In the genomic region with DNA sequence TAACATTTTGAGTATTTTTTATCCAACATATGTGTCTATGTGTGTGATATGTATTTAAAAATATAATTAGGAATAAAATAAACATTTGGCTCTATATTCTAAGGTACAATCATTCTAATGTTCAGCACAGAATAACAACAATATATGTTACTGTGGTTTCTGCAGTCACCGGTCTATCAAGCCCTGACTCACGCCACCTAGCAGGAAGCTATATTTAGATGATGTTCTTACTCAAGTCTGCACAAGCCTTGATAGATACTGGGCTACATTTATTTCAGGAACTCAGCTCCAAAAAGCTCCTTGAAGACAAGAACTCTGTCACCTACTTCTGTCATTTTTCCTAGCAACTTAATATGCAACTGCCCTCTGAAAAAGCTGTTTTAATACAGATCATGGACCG, we compare ENCODE assay signal across 11 cellular contexts.
A peak's percentile ranks its signal among the peaks of the same experiment; 100 is the strongest.
DNase-seq lines count a peak whose midpoint lies in the region; ATAC-seq lines count a peak whose summit lies in the region.
"Had no signal": no experiment of that assay in that cellular context is flagged by ENCODE, and none has a peak within 500 bp of the region (broad histone marks: within the 10 kb centered on the region; RNA-seq: fewer than 3 reads in every experiment).

No MANE protein-coding gene starts in this region.

- H3K36me3 Mint-ChIP-seq in activated CD8-positive, alpha-beta memory T cell treated with anti-CD3 and anti-CD28 coated beads, Interleukin-2, amount 10 ng/mL, durations not matched to agents 7 days and 5 days, result no peaks in the 10 kb centered on the region
- H3K36me3 Mint-ChIP-seq: CD4-positive, alpha-beta memory T cell had no signal

- no peaks in the 10 kb centered on the region for H3K4me1 Mint-ChIP-seq in activated CD8-positive, alpha-beta memory T cell treated with anti-CD3 and anti-CD28 coated beads, Interleukin-2, amount 10 ng/mL, durations not matched to agents 7 days and 5 days
- H3K4me1 Mint-ChIP-seq: CD4-positive, alpha-beta memory T cell had no signal

- CTCF ChIA-PET in activated CD8-positive, alpha-beta memory T cell treated with anti-CD3 and anti-CD28 coated beads, Interleukin-2, amount 10 ng/mL, durations not matched to agents 7 days and 5 days (lab: Charles Lee), result no interaction called here

- H3K27ac Mint-ChIP-seq in activated CD8-positive, alpha-beta memory T cell treated with anti-CD3 and anti-CD28 coated beads, Interleukin-2, amount 10 ng/mL, durations not matched to agents 7 days and 5 days, result no peak overlapping the region
- H3K27ac Mint-ChIP-seq: CD4-positive, alpha-beta memory T cell had no signal

- H3K27me3 Mint-ChIP-seq in activated CD8-positive, alpha-beta memory T cell treated with anti-CD3 and anti-CD28 coated beads, Interleukin-2, amount 10 ng/mL, durations not matched to agents 7 days and 5 days, result no peaks in the 10 kb centered on the region
- H3K27me3 Mint-ChIP-seq: CD4-positive, alpha-beta memory T cell had no signal

- H3K9me3 Mint-ChIP-seq in activated CD8-positive, alpha-beta memory T cell treated with anti-CD3 and anti-CD28 coated beads, Interleukin-2, amount 10 ng/mL, durations not matched to agents 7 days and 5 days (ENCODE audit: low read depth), result no peaks in the 10 kb centered on the region

- DNase-seq in Daoy (ENCODE audit: low read depth) (peak; percentile 19), dermis blood vessel endothelial cell (peak; percentile 53), NCI-H1417 treated with DMSO at 0.1 percent for 48 hours (lab: John Stamatoyannopoulos, UW) (no peak), DMS153 treated with DMSO at 0.1 percent for 48 hours (lab: John Stamatoyannopoulos, UW; ENCODE audit: unreplicated experiment) (no peak)
- DNase-seq in stimulated activated naive CD8-positive, alpha-beta T cell treated with anti-CD3 and anti-CD28 coated beads, Interleukin-15, Interleukin-2, amounts not matched to agents 100 U/mL and 50 U/mL, for 24 hours, result no peak
- no peak for DNase-seq in activated CD8-positive, alpha-beta memory T cell treated with anti-CD3 and anti-CD28 coated beads, Interleukin-2, amount 10 ng/mL, durations not matched to agents 7 days and 5 days
- DNase-seq: CD4-positive, alpha-beta memory T cell; glutamatergic neuron; small intestine had no signal

- ATAC-seq in GM21717 (IDR thresholded peaks at IDR 0.05; ENCODE audit: unreplicated experiment), result peak; percentile 85
- ATAC-seq in HG03571 (IDR thresholded peaks at IDR 0.05; ENCODE audit: unreplicated experiment), result peak; percentile 88
- ATAC-seq in stimulated activated naive CD8-positive, alpha-beta T cell treated with anti-CD3 and anti-CD28 coated beads, Interleukin-15, Interleukin-2, amounts not matched to agents 100 U/mL and 50 U/mL, for 24 hours, result no peak
- ATAC-seq in activated CD8-positive, alpha-beta memory T cell treated with anti-CD3 and anti-CD28 coated beads, Interleukin-2, amount 10 ng/mL, durations not matched to agents 7 days and 5 days, result no peak

- H3K4me3 Mint-ChIP-seq in activated CD8-positive, alpha-beta memory T cell treated with anti-CD3 and anti-CD28 coated beads, Interleukin-2, amount 10 ng/mL, durations not matched to agents 7 days and 5 days, result no peak overlapping the region
- H3K4me3 Mint-ChIP-seq: CD4-positive, alpha-beta memory T cell had no signal

Comparison
In these comparisons a context has a peak if more than half of its experiments do, and no peak if none do; other contexts are left out.
1. DNase-seq: peak in Daoy (single experiment) and dermis blood vessel endothelial cell (single experiment); none in NCI-H1417 treated with DMSO at 0.1 percent for 48 hours (single experiment), stimulated activated naive CD8-positive, alpha-beta T cell treated with anti-CD3 and anti-CD28 coated beads, Interleukin-15, Interleukin-2, amounts not matched to agents 100 U/mL and 50 U/mL, for 24 hours (single experiment), DMS153 treated with DMSO at 0.1 percent for 48 hours (single experiment) and activated CD8-positive, alpha-beta memory T cell treated with anti-CD3 and anti-CD28 coated beads, Interleukin-2, amount 10 ng/mL, durations not matched to agents 7 days and 5 days (single experiment).
2. ATAC-seq: peak in GM21717 (single experiment) and HG03571 (single experiment); none in stimulated activated naive CD8-positive, alpha-beta T cell treated with anti-CD3 and anti-CD28 coated beads, Interleukin-15, Interleukin-2, amounts not matched to agents 100 U/mL and 50 U/mL, for 24 hours (single experiment) and activated CD8-positive, alpha-beta memory T cell treated with anti-CD3 and anti-CD28 coated beads, Interleukin-2, amount 10 ng/mL, durations not matched to agents 7 days and 5 days (single experiment).